1 cellular context compared by ENCODE assay signal in the genomic region with DNA sequence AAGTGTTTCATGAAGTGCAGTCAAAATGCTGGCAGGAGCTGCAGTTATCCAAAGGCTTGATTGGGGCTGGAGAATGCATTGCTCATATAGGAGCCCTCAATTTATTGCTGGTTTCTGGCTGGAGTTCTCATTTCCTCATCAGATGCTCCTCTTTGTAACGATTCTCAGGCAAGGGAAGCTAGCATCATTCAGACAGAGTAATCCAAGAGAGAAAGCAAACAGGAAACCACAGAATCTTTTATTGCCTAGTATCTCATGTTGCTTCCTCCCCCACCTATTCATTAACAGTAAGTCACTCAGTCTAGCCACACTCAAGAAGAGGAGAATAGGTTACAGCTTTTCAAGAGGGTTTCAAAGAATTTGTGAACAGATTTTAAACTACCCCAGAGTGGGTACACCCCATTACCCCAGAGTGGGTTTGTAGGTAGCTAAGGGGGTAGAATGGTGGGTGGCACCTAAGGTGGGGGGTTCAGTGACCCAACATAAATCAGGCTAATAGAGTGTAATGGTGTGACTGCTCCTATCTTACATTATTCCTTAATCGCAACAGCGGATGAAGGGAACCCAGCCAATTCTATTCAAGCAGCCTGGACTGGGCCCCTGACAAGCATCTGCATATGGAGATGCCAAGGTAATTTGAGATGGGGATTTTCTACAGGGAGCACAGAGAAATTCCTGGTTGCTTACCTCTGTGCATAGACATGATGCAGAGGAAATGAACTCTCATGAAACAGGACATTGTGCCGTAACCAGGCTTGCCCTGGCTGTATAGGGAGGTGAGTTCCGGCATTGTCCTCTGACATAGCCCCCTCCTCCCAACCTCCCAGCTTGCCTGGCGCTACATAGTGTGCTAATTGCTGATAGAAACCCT.
TF ChIP-seq lines count a peak whose summit lies in the region.

No MANE protein-coding gene starts in this region.

TF ChIP-seq in HEK293, 187 proteins besides CTCF, POLR2A, EP300 and RAD21 (continued from another document):
- no peak for TF ChIP-seq PRDM6 (tag by site-specific recombination; IDR thresholded peaks at IDR 0.05)
- TF ChIP-seq YY2 (tag by site-specific recombination; IDR thresholded peaks at IDR 0.05), result no peak
- TF ChIP-seq ZNF148 (tag by site-specific recombination; IDR thresholded peaks at IDR 0.05; ENCODE audit: borderline replicate concordance), result no peak
- TF ChIP-seq ZFP41 (tag by site-specific recombination; IDR thresholded peaks at IDR 0.05; ENCODE audit: borderline replicate concordance), result no peak
- TF ChIP-seq ZNF76 (tag by site-specific recombination; IDR thresholded peaks at IDR 0.05; ENCODE audit: borderline replicate concordance, low read depth), result no peak
- TF ChIP-seq ZNF416 (tag by site-specific recombination; IDR thresholded peaks at IDR 0.05), result no peak
- peak; percentile 42 for TF ChIP-seq ZNF366 (tag by site-specific recombination; conservative IDR thresholded peaks at IDR 0.05)
- TF ChIP-seq KLF8 (tag by site-specific recombination; IDR thresholded peaks at IDR 0.05), result peak; percentile 87
- TF ChIP-seq ZNF114 (tag by site-specific recombination; IDR thresholded peaks at IDR 0.05), result no peak
- TF ChIP-seq ZNF121 (tag by site-specific recombination; IDR thresholded peaks at IDR 0.05), result no peak
- TF ChIP-seq ZNF548 (tag by site-specific recombination; IDR thresholded peaks at IDR 0.05), result no peak
- TF ChIP-seq ZNF600 (tag by site-specific recombination; IDR thresholded peaks at IDR 0.05), result 0 out of 2 replicates have a peak, but pooled peaks have one; percentile 24
- TF ChIP-seq ZNF660 (tag by site-specific recombination; IDR thresholded peaks at IDR 0.05), result no peak
- no peak for TF ChIP-seq ZNF112 (tag by site-specific recombination; IDR thresholded peaks at IDR 0.05)
- no peak for TF ChIP-seq ZNF514 (tag by site-specific recombination; IDR thresholded peaks at IDR 0.05)
- TF ChIP-seq, protein P1, sequence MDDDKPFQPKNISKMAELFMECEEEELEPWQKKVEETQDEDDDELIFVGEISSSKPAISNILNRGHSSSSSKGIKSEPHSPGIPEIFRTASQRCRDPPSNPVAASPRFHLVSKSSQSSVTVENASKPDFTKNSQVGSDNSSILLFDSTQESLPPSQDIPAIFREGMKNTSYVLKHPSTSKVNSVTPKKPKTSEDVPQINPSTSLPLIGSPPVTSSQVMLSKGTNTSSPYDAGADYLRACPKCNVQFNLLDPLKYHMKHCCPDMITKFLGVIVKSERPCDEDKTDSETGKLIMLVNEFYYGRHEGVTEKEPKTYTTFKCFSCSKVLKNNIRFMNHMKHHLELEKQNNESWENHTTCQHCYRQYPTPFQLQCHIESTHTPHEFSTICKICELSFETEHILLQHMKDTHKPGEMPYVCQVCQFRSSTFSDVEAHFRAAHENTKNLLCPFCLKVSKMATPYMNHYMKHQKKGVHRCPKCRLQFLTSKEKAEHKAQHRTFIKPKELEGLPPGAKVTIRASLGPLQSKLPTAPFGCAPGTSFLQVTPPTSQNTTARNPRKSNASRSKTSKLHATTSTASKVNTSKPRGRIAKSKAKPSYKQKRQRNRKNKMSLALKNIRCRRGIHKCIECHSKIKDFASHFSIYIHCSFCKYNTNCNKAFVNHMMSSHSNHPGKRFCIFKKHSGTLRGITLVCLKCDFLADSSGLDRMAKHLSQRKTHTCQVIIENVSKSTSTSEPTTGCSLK (tag by site-specific recombination; IDR thresholded peaks at IDR 0.05), result no peak
- no peak for TF ChIP-seq ZBTB20 (tag by site-specific recombination; IDR thresholded peaks at IDR 0.05)
- no peak for TF ChIP-seq ZNF202 (tag by site-specific recombination; IDR thresholded peaks at IDR 0.05; ENCODE audit: borderline replicate concordance)
